In genomic region chr16:842061-842476, GRCh38 we compare ENCODE assay signal across 21 cellular contexts. TPM values are rescaled to one million over a fixed set of nuclear protein-coding genes. Genes with fewer than 3 reads are reported as not detected.
DNase-seq lines count a peak whose midpoint lies in the region; ATAC-seq and TF ChIP-seq lines count a peak whose summit lies in the region.
"Had no signal": no experiment of that assay in that cellular context is flagged by ENCODE, and none has a peak within 500 bp of the region (broad histone marks: within the 10 kb centered on the region; RNA-seq: fewer than 3 reads in every experiment).

No MANE protein-coding gene starts in this region.

- no peak for ATAC-seq in HG03432 (IDR thresholded peaks at IDR 0.05; ENCODE audit: unreplicated experiment)
- ATAC-seq: activated naive CD4-positive, alpha-beta T cell treated with anti-CD3 and anti-CD28 coated beads, Interleukin-2, amount 50 U/mL, for 72 hours had no signal

- no peak overlapping the region for H3K4me3 ChIP-seq in fibroblast of villous mesenchyme (ENCODE audit: low read depth, low read length)

- peak; percentile 34 for DNase-seq in NCI-H146 (lab: John Stamatoyannopoulos, UW)
- no peak for DNase-seq in NCI-H146 treated with DMSO at 0.1 percent for 48 hours (lab: John Stamatoyannopoulos, UW; ENCODE audit: unreplicated experiment)
- DNase-seq in RPMI8226 = peak; percentile 75
- DNase-seq in fibroblast of villous mesenchyme (ENCODE audit: low read depth) = peak; percentile 2
- peak; percentile 8 for DNase-seq in pulmonary artery endothelial cell (ENCODE audit: low read depth, low spot score)
- DNase-seq in cortex of kidney (lab: John Stamatoyannopoulos, UW) = no peak
- DNase-seq in NCI-H1694 (lab: John Stamatoyannopoulos, UW) = no peak
- DNase-seq: activated B cell treated with CpG ODN at 0.5 μM for 24 hours; activated CD8-positive, alpha-beta memory T cell treated with anti-CD3 and anti-CD28 coated beads, Interleukin-2, amount 50 U/mL, for 4 hours; erythroblast; hippocampal formation; naive B cell; NCI-H1105 treated with DMSO at 0.1 percent for 48 hours; OCI-M1; stimulated activated naive CD4-positive, alpha-beta T cell treated with Interleukin-2 at 50 U/mL for 16 hours had no signal

- TF ChIP-seq CTCF in fibroblast of villous mesenchyme (IDR thresholded peaks at IDR 0.05; ENCODE audit: insufficient read depth, low read depth, low read length) = no peak

RNA-seq across cellular contexts. Expression of gene GNG13, which starts 41.5 kb away (rescaled TPM):
- not detected in 2 replicates for total RNA-seq in fibroblast of villous mesenchyme
- total RNA-seq in pulmonary artery endothelial cell = not detected in 2 replicates
- total RNA-seq: activated B cell treated with CpG ODN at 0.5 μM for 24 hours; activated naive CD4-positive, alpha-beta T cell treated with anti-CD3 and anti-CD28 coated beads, Interleukin-2, amount 50 U/mL, for 72 hours; cerebellum; liver; NCI-H460; urinary bladder had no signal

RNA-seq across cellular contexts. Expression of gene CHTF18, which starts 53.6 kb away (rescaled TPM):
- total RNA-seq in fibroblast of villous mesenchyme (13.8 and 13.9 TPM in 2 replicates), pulmonary artery endothelial cell (14.2 and 21.4 TPM in 2 replicates)

RNA-seq across cellular contexts. Expression of gene RPUSD1, which starts 53.9 kb away (rescaled TPM):
- total RNA-seq in fibroblast of villous mesenchyme (21.2 and 32.2 TPM in 2 replicates), pulmonary artery endothelial cell (41.9 and 45.0 TPM in 2 replicates)

Comparison
In these comparisons a context has a peak if more than half of its experiments do, and no peak if none do; other contexts are left out.
1. DNase-seq: peak in NCI-H146 (single experiment), RPMI8226 (single experiment), fibroblast of villous mesenchyme (single experiment) and pulmonary artery endothelial cell (single experiment); none in NCI-H146 treated with DMSO at 0.1 percent for 48 hours (single experiment), cortex of kidney (single experiment) and NCI-H1694 (single experiment).